In the genomic region with DNA sequence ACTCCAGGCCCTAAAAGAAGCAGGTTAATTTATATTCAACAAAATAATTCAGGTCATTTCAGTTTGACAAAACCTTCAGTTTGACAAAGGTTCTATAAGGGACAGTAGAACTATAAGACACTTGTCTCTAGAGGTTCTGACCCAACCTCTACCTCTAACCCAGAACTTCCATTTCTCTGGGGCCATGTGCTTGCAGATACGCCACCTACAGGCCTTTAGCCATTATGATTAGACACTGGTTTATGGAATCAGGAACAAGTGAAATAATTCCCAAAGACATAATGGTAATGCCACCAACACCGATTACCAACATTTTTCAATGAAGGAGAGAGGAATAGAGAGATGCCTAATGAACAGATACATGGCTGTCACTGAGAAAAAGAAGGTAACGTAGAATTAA, we compare ENCODE assay signal across 15 cellular contexts.
A peak's percentile ranks its signal among the peaks of the same experiment; 100 is the strongest.
DNase-seq lines count a peak whose midpoint lies in the region; ATAC-seq and TF ChIP-seq lines count a peak whose summit lies in the region.
"Had no signal": no experiment of that assay in that cellular context is flagged by ENCODE, and none has a peak within 500 bp of the region (broad histone marks: within the 10 kb centered on the region; RNA-seq: fewer than 3 reads in every experiment).

No MANE protein-coding gene starts in this region.

- H3K4me3 ChIP-seq in AG09309 (ENCODE audit: control insufficient read depth, low read depth, low read length) (no peak overlapping the region), GM23248 (no peak overlapping the region)
- H3K4me3 ChIP-seq: testis had no signal

- ATAC-seq in stimulated activated memory B cell treated with anti-CD40 and anti-IgM and Interleukin-4, amounts not matched to agents 10 μg/mL and 1 μg/mL and 100 μg/mL, for 72 hours = no peak
- ATAC-seq: CD8-positive, alpha-beta T cell had no signal

- no peaks in the 10 kb centered on the region for H4K20me1 ChIP-seq in GM23248 (ENCODE audit: insufficient read depth)

- no peak overlapping the region for H3K9ac ChIP-seq in GM23248

- H3K4me1 ChIP-seq in GM23248 (ENCODE audit: insufficient read depth) = no peaks in the 10 kb centered on the region
- H3K4me1 ChIP-seq: testis had no signal

- H3K9me3 ChIP-seq in GM23248 (ENCODE audit: low read depth) = no peaks in the 10 kb centered on the region
- H3K9me3 ChIP-seq: testis had no signal

- TF ChIP-seq CTCF in AG09309 (IDR thresholded peaks at IDR 0.05; ENCODE audit: control insufficient read depth, insufficient read depth, low read depth, low read length, missing control alignments) = peak; percentile 21
- TF ChIP-seq CTCF in glutamatergic neuron (IDR thresholded peaks at IDR 0.05; ENCODE audit: partially characterized antibody, unreplicated experiment) = peak; percentile 25

- in situ Hi-C loops in GM23248 (cut with MboI) = no loop called here

- no peak overlapping the region for H3K4me3 Mint-ChIP-seq in glutamatergic neuron (ENCODE audit: unreplicated experiment)
- no peak overlapping the region for H3K4me3 Mint-ChIP-seq in activated CD4-positive, alpha-beta T cell treated with anti-CD3 and anti-CD28 coated beads, Interleukin-2, amount 10 ng/mL, durations not matched to agents 24 days and 14 days
- no peak overlapping the region for H3K4me3 Mint-ChIP-seq in stimulated activated memory B cell treated with anti-CD40 and anti-IgM and Interleukin-4, amounts not matched to agents 10 μg/mL and 1 μg/mL and 100 μg/mL, for 72 hours
- H3K4me3 Mint-ChIP-seq: CD8-positive, alpha-beta T cell; naive B cell had no signal

- H3F3A ChIP-seq in GM23248 (ENCODE audit: insufficient read depth) = no peaks in the 10 kb centered on the region

- no peaks in the 10 kb centered on the region for H3K27me3 Mint-ChIP-seq in glutamatergic neuron (ENCODE audit: unreplicated experiment)
- no peaks in the 10 kb centered on the region for H3K27me3 Mint-ChIP-seq in activated CD4-positive, alpha-beta T cell treated with anti-CD3 and anti-CD28 coated beads, Interleukin-2, amount 10 ng/mL, durations not matched to agents 24 days and 14 days
- no peaks in the 10 kb centered on the region for H3K27me3 Mint-ChIP-seq in stimulated activated memory B cell treated with anti-CD40 and anti-IgM and Interleukin-4, amounts not matched to agents 10 μg/mL and 1 μg/mL and 100 μg/mL, for 72 hours

- H3K27ac ChIP-seq in GM23248 = no peak overlapping the region
- H3K27ac ChIP-seq: testis had no signal

- intact Hi-C loops in activated CD4-positive, alpha-beta T cell treated with anti-CD3 and anti-CD28 coated beads, Interleukin-2, amount 10 ng/mL, durations not matched to agents 24 days and 14 days (cut with micrococcal nuclease) = no loop called here

- no peak overlapping the region for H2AFZ ChIP-seq in GM23248

- DNase-seq in AG09309 (ENCODE audit: low read depth) (no peak), GM23248 (peak; percentile 8), RKO (ENCODE audit: low spot score) (peak; percentile 6), glutamatergic neuron (no peak), HCEC 1CT (no peak), midbrain (lab: John Stamatoyannopoulos, UW) (no peak)
- no peak for DNase-seq in activated CD4-positive, alpha-beta T cell treated with anti-CD3 and anti-CD28 coated beads, Interleukin-2, amount 10 ng/mL, durations not matched to agents 24 days and 14 days
- DNase-seq: CD8-positive, alpha-beta T cell; head of caudate nucleus; naive B cell; NCI-H526 treated with DMSO at 0.1 percent for 48 hours; stimulated activated CD4-positive, alpha-beta T cell treated with anti-CD3 and anti-CD28 coated beads, Interleukin-1b, Interleukin-23, amount 100 ng/mL, for 48 hours; T-helper 9 cell; testis had no signal

- no peaks in the 10 kb centered on the region for H3K4me1 Mint-ChIP-seq in glutamatergic neuron (ENCODE audit: low read depth, unreplicated experiment)
- H3K4me1 Mint-ChIP-seq in activated CD4-positive, alpha-beta T cell treated with anti-CD3 and anti-CD28 coated beads, Interleukin-2, amount 10 ng/mL, durations not matched to agents 24 days and 14 days = no peaks in the 10 kb centered on the region
- no peaks in the 10 kb centered on the region for H3K4me1 Mint-ChIP-seq in stimulated activated memory B cell treated with anti-CD40 and anti-IgM and Interleukin-4, amounts not matched to agents 10 μg/mL and 1 μg/mL and 100 μg/mL, for 72 hours
- H3K4me1 Mint-ChIP-seq: naive B cell had no signal

- H3K27ac Mint-ChIP-seq in glutamatergic neuron (ENCODE audit: unreplicated experiment) = no peak overlapping the region
- H3K27ac Mint-ChIP-seq in activated CD4-positive, alpha-beta T cell treated with anti-CD3 and anti-CD28 coated beads, Interleukin-2, amount 10 ng/mL, durations not matched to agents 24 days and 14 days = no peak overlapping the region
- H3K27ac Mint-ChIP-seq in stimulated activated memory B cell treated with anti-CD40 and anti-IgM and Interleukin-4, amounts not matched to agents 10 μg/mL and 1 μg/mL and 100 μg/mL, for 72 hours = no peak overlapping the region
- H3K27ac Mint-ChIP-seq: CD8-positive, alpha-beta T cell; naive B cell had no signal

- no peaks in the 10 kb centered on the region for H3K9me3 Mint-ChIP-seq in glutamatergic neuron (ENCODE audit: unreplicated experiment)
- H3K9me3 Mint-ChIP-seq in activated CD4-positive, alpha-beta T cell treated with anti-CD3 and anti-CD28 coated beads, Interleukin-2, amount 10 ng/mL, durations not matched to agents 24 days and 14 days = no peaks in the 10 kb centered on the region
- no peaks in the 10 kb centered on the region for H3K9me3 Mint-ChIP-seq in stimulated activated memory B cell treated with anti-CD40 and anti-IgM and Interleukin-4, amounts not matched to agents 10 μg/mL and 1 μg/mL and 100 μg/mL, for 72 hours

- no peaks in the 10 kb centered on the region for H3K9me2 ChIP-seq in GM23248 (ENCODE audit: insufficient read depth)

- H3K36me3 ChIP-seq in GM23248 (ENCODE audit: low read depth) = no peaks in the 10 kb centered on the region

- no peaks in the 10 kb centered on the region for H3K79me2 ChIP-seq in GM23248 (ENCODE audit: insufficient read depth)

- H3K27me3 ChIP-seq in GM23248 (replicated peaks; ENCODE audit: insufficient read depth) = no peaks in the 10 kb centered on the region
- H3K27me3 ChIP-seq: testis had no signal

- H3K36me3 Mint-ChIP-seq in glutamatergic neuron (ENCODE audit: unreplicated experiment) = no peaks in the 10 kb centered on the region
- H3K36me3 Mint-ChIP-seq in activated CD4-positive, alpha-beta T cell treated with anti-CD3 and anti-CD28 coated beads, Interleukin-2, amount 10 ng/mL, durations not matched to agents 24 days and 14 days (ENCODE audit: low read depth) = no peaks in the 10 kb centered on the region
- no peaks in the 10 kb centered on the region for H3K36me3 Mint-ChIP-seq in stimulated activated memory B cell treated with anti-CD40 and anti-IgM and Interleukin-4, amounts not matched to agents 10 μg/mL and 1 μg/mL and 100 μg/mL, for 72 hours
- H3K36me3 Mint-ChIP-seq: CD8-positive, alpha-beta T cell; naive B cell had no signal

- H3K4me2 ChIP-seq in GM23248 (ENCODE audit: unreplicated experiment) = no peak overlapping the region

- 67 to 73% methylated on average over 3 of the region's 3 CpGs for WGBS in GM23248 (ENCODE audit: low coverage in 1 of 2, low lambda C conversion rate in 2 of 2, missing lambda C conversion rate in 2 of 2), 2 experiments

Comparison
In these comparisons a context has a peak if more than half of its experiments do, and no peak if none do; other contexts are left out.
1. DNase-seq: peak in GM23248 (single experiment) and RKO (single experiment); none in AG09309 (single experiment), glutamatergic neuron (single experiment), HCEC 1CT (single experiment), midbrain (single experiment) and activated CD4-positive, alpha-beta T cell treated with anti-CD3 and anti-CD28 coated beads, Interleukin-2, amount 10 ng/mL, durations not matched to agents 24 days and 14 days (single experiment).